Comparison of ENCODE assay signal across 8 cellular contexts in the genomic region with DNA sequence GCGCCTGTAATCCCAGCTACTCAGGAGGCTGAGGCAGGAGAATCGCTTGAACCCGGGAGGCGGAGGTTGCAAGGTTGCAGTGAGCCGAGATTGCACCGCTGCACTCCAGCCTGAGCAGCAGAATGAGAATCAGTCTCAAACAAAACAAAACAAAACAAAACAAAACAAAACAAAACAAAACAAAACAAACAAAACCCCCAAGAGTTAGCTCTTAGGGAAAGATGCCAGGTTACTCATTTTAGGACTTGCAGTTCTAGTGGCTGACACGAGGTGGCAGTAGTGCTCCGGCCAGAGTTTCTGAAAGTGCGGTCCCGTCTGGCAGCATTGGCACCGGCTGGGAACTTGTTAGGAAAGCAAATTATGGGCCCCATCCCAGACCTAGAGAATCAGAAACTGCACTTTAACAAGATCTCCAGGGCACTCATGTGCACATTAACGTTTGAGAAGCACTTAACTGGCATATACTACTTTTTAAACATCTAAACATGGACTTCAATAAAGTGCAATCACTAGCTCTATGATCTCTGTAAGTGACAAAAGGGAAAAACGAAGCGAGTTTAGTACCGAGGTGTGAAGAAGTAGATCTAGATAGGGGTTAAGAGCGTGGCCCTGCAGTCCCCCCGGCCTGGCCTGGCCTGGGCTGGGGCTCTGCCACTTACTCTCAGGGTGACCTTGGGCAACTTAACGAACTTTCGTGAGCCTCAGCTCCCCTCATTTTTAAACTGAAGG. TPM values are rescaled to one million over a fixed set of nuclear protein-coding genes. Genes with fewer than 3 reads are reported as not detected.
DNase-seq lines count a peak whose midpoint lies in the region; ATAC-seq and TF ChIP-seq lines count a peak whose summit lies in the region.

No MANE protein-coding gene starts in this region.

- H3K4me1 ChIP-seq in A673 (ENCODE audit: insufficient read depth, low read length, poor library complexity, severe bottlenecking) (no peaks in the 10 kb centered on the region), mesendoderm (ENCODE audit: control insufficient read depth, low read depth, low read length) (no peaks in the 10 kb centered on the region)

- peaks cover 28% of the 10 kb centered on the region for H3K4me1 Mint-ChIP-seq in activated CD4-positive, alpha-beta memory T cell treated with anti-CD3 and anti-CD28 coated beads, Interleukin-2, amount 10 ng/mL, durations not matched to agents 7 days and 5 days

- peaks cover 34% of the 10 kb centered on the region for H3K36me3 Mint-ChIP-seq in activated CD4-positive, alpha-beta memory T cell treated with anti-CD3 and anti-CD28 coated beads, Interleukin-2, amount 10 ng/mL, durations not matched to agents 7 days and 5 days (ENCODE audit: low read depth)

- CTCF ChIA-PET in A673 (lab: Charles Lee), result interaction anchor here (0.5 to 1.5 kb wide), 18 partner anchors 18 to 541 kb away, joined by 3 to 16 read pairs (median 4); no protein-coding TSS in a partner anchor
- CTCF ChIA-PET in activated CD4-positive, alpha-beta memory T cell treated with anti-CD3 and anti-CD28 coated beads, Interleukin-2, amount 10 ng/mL, durations not matched to agents 7 days and 5 days (lab: Charles Lee), result interaction anchor here (0.7 to 7.4 kb wide), 47 partner anchors 8 to 534 kb away, joined by 3 to 172 read pairs (median 6); partner anchors contain the start of gene TNFRSF1B

- H3K9me3 Mint-ChIP-seq in activated CD4-positive, alpha-beta memory T cell treated with anti-CD3 and anti-CD28 coated beads, Interleukin-2, amount 10 ng/mL, durations not matched to agents 7 days and 5 days, result no peaks in the 10 kb centered on the region

- no peak overlapping the region for H4K8ac ChIP-seq in mesendoderm (ENCODE audit: low read depth, low read length)

- H3K27ac Mint-ChIP-seq in activated CD4-positive, alpha-beta memory T cell treated with anti-CD3 and anti-CD28 coated beads, Interleukin-2, amount 10 ng/mL, durations not matched to agents 7 days and 5 days, result peak overlapping the region; percentile 61

- H3K36me3 ChIP-seq in A673 (ENCODE audit: insufficient read depth, low read length, poor library complexity, severe bottlenecking) (no peaks in the 10 kb centered on the region), mesendoderm (ENCODE audit: control insufficient read depth, insufficient read depth, low read length) (no peaks in the 10 kb centered on the region)

- no peak overlapping the region for H3K23ac ChIP-seq in mesendoderm (ENCODE audit: low read length)

- no peak overlapping the region for H2AK5ac ChIP-seq in mesendoderm (ENCODE audit: low read length)

- no peak overlapping the region for H3K4me2 ChIP-seq in mesendoderm (ENCODE audit: low read length)

- no peak overlapping the region for H3K4ac ChIP-seq in mesendoderm (ENCODE audit: low read depth, low read length)

- no peaks in the 10 kb centered on the region for H3K9me3 ChIP-seq in A673 (ENCODE audit: low read depth, low read length, poor library complexity, severe bottlenecking)

- no peaks in the 10 kb centered on the region for H3K79me2 ChIP-seq in mesendoderm (ENCODE audit: control insufficient read depth, insufficient read depth, low read length)

- H3K9ac ChIP-seq in mesendoderm (ENCODE audit: low read length), result no peak overlapping the region

- H2BK15ac ChIP-seq in mesendoderm (replicated peaks; ENCODE audit: low read depth), result no peak overlapping the region

- in situ Hi-C loops in GM13977 (cut with MboI; ENCODE audit: low pct_unique_long_range_greater_than_20kb, low sequenced_read_pairs, unreplicated experiment), result loop anchor here (5.0 to 25.0 kb wide), 2 partner anchors 82 to 487 kb away; partner anchors contain the start of gene DHRS3

- no TSS peak for BruUV-seq in A673 (replicated peaks; lab: Mats Ljungman, UMichigan)

- POLR2A ChIA-PET in A673 (lab: Charles Lee; ENCODE audit: low non-redundant PET), result no interaction called here
- POLR2A ChIA-PET in activated CD4-positive, alpha-beta memory T cell treated with anti-CD3 and anti-CD28 coated beads, Interleukin-2, amount 10 ng/mL, durations not matched to agents 7 days and 5 days (lab: Charles Lee), result interaction anchor here (0.5 to 5.5 kb wide), 19 partner anchors 9 to 217 kb away, joined by 3 to 57 read pairs (median 5); partner anchors contain the start of gene TNFRSF1B

- H3K4me3 Mint-ChIP-seq in activated CD4-positive, alpha-beta memory T cell treated with anti-CD3 and anti-CD28 coated beads, Interleukin-2, amount 10 ng/mL, durations not matched to agents 7 days and 5 days, result no peak overlapping the region

- no peak overlapping the region for H2BK120ac ChIP-seq in mesendoderm (ENCODE audit: low read depth, low read length)

- ATAC-seq in HG03354 (IDR thresholded peaks at IDR 0.05; ENCODE audit: poor library complexity, severe bottlenecking, unreplicated experiment), result no peak

- H3K27ac ChIP-seq in A673 (ENCODE audit: low read depth, low read length, poor library complexity, severe bottlenecking) (no peak overlapping the region), mesendoderm (ENCODE audit: low read depth, low read length) (no peak overlapping the region)

- TF ChIP-seq CTCF in A673 (conservative IDR thresholded peaks at IDR 0.05; ENCODE audit: low read depth, low read length) (peak; percentile 87), GM13977 (IDR thresholded peaks at IDR 0.05; ENCODE audit: extremely low read depth, insufficient read depth, missing control alignments) (peak; percentile 92)

- no peak overlapping the region for H3K56ac ChIP-seq in mesendoderm (ENCODE audit: low read length)

- H3K27me3 ChIP-seq in A673 (replicated peaks; ENCODE audit: insufficient read depth, low read depth, low read length, poor library complexity) (no peaks in the 10 kb centered on the region), mesendoderm (ENCODE audit: insufficient read depth, low read length, poor library complexity) (no peaks in the 10 kb centered on the region)

- no peak overlapping the region for H2BK5ac ChIP-seq in mesendoderm (ENCODE audit: low read length)

- no CpG with 5 or more reads among the region's 19 CpGs for WGBS in mesendoderm (ENCODE audit: extremely low coverage, insufficient coverage, low lambda C conversion rate)

- intact Hi-C loops in A673 (cut with micrococcal nuclease; ENCODE audit: unreplicated experiment), result loop anchor here (1.0 to 10.0 kb wide), 2 partner anchors 83 to 500 kb away; no protein-coding TSS in a partner anchor

- no peaks in the 10 kb centered on the region for H3K27me3 Mint-ChIP-seq in activated CD4-positive, alpha-beta memory T cell treated with anti-CD3 and anti-CD28 coated beads, Interleukin-2, amount 10 ng/mL, durations not matched to agents 7 days and 5 days

- DNase-seq in A673 (ENCODE audit: low spot score) (peak; percentile 72), GM13977 (ENCODE audit: low spot score) (peak; percentile 67), NCI-H446 (lab: John Stamatoyannopoulos, UW) (peak; percentile 72 to 80), mesendoderm (peak; percentile 68)
- DNase-seq in activated CD4-positive, alpha-beta memory T cell treated with anti-CD3 and anti-CD28 coated beads, Interleukin-2, amount 10 ng/mL, durations not matched to agents 7 days and 5 days, result peak; percentile 82
- peak; percentile 77 for DNase-seq in effector CD4-positive, alpha-beta T cell
- DNase-seq in stimulated activated CD8-positive, alpha-beta memory T cell treated with anti-CD3 and anti-CD28 coated beads, Interleukin-15, amount 100 ng/mL, for 4 hours (ENCODE audit: low read depth in 2 of 2), result peak; percentile 41 to 54

- H3K4me3 ChIP-seq in A673 (ENCODE audit: low read depth, low read length, poor library complexity, severe bottlenecking) (no peak overlapping the region), mesendoderm (ENCODE audit: low read length) (no peak overlapping the region)

- H3K18ac ChIP-seq in mesendoderm (ENCODE audit: low read length), result no peak overlapping the region

- no peak overlapping the region for H4K5ac ChIP-seq in mesendoderm (ENCODE audit: low read length)

- no peaks in the 10 kb centered on the region for H3K79me1 ChIP-seq in mesendoderm (ENCODE audit: low read length)

RNA-seq across cellular contexts. Expression of gene TNFRSF1B, which starts 41.9 kb away (rescaled TPM):
- total RNA-seq in A673 (2021), result 0.09 TPM in 1 of 2 replicates, not detected in the other
- 100 to 1,000 TPM; 434 to 447 TPM for total RNA-seq in activated CD4-positive, alpha-beta memory T cell treated with anti-CD3 and anti-CD28 coated beads, Interleukin-2, amount 10 ng/mL, durations not matched to agents 7 days and 5 days
- 0.77 TPM for polyA plus RNA-seq in mesendoderm (2013, experiment 1 of 2)
- polyA plus RNA-seq in mesendoderm (2013, experiment 2 of 2), result 0.66 TPM

Comparison
In these comparisons a context has a peak if more than half of its experiments do, and no peak if none do; other contexts are left out.
1. RNA of gene TNFRSF1B, which starts 41.9 kb away (total RNA-seq): 434 to 447 TPM in activated CD4-positive, alpha-beta memory T cell treated with anti-CD3 and anti-CD28 coated beads, Interleukin-2, amount 10 ng/mL, durations not matched to agents 7 days and 5 days; 0.09 TPM in A673; every median in the first group is over 100 times any median in the second.
2. Peak in every context shown above with its lines, with median percentiles within 50 percentile points of each other: DNase-seq.